Comparison of ENCODE assay signal across 1 cellular context in the genomic region with DNA sequence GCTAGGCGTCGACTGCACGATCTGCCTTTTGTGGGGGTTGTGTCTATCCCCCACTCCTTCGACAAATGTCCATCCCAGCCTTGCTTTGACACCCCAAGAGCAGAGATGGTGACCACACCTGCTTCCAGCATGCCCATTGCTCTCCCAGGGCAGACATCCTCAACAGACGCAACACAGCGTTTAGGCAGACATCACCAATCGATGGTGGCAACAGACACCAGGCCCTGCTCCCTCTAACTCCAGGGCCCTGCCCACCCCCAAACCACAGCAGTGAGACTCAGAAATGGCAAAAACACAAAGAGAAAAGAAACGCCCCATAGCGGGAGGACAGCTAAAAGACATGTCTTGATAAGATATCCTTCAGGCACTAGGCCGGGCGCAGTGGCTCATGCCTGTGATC.
TF ChIP-seq lines count a peak whose summit lies in the region.

No MANE protein-coding gene starts in this region.

TF ChIP-seq in GM23338, 12 proteins besides CTCF, POLR2A, EP300 and RAD21 (continued from another document):
- TF ChIP-seq, protein P1, sequence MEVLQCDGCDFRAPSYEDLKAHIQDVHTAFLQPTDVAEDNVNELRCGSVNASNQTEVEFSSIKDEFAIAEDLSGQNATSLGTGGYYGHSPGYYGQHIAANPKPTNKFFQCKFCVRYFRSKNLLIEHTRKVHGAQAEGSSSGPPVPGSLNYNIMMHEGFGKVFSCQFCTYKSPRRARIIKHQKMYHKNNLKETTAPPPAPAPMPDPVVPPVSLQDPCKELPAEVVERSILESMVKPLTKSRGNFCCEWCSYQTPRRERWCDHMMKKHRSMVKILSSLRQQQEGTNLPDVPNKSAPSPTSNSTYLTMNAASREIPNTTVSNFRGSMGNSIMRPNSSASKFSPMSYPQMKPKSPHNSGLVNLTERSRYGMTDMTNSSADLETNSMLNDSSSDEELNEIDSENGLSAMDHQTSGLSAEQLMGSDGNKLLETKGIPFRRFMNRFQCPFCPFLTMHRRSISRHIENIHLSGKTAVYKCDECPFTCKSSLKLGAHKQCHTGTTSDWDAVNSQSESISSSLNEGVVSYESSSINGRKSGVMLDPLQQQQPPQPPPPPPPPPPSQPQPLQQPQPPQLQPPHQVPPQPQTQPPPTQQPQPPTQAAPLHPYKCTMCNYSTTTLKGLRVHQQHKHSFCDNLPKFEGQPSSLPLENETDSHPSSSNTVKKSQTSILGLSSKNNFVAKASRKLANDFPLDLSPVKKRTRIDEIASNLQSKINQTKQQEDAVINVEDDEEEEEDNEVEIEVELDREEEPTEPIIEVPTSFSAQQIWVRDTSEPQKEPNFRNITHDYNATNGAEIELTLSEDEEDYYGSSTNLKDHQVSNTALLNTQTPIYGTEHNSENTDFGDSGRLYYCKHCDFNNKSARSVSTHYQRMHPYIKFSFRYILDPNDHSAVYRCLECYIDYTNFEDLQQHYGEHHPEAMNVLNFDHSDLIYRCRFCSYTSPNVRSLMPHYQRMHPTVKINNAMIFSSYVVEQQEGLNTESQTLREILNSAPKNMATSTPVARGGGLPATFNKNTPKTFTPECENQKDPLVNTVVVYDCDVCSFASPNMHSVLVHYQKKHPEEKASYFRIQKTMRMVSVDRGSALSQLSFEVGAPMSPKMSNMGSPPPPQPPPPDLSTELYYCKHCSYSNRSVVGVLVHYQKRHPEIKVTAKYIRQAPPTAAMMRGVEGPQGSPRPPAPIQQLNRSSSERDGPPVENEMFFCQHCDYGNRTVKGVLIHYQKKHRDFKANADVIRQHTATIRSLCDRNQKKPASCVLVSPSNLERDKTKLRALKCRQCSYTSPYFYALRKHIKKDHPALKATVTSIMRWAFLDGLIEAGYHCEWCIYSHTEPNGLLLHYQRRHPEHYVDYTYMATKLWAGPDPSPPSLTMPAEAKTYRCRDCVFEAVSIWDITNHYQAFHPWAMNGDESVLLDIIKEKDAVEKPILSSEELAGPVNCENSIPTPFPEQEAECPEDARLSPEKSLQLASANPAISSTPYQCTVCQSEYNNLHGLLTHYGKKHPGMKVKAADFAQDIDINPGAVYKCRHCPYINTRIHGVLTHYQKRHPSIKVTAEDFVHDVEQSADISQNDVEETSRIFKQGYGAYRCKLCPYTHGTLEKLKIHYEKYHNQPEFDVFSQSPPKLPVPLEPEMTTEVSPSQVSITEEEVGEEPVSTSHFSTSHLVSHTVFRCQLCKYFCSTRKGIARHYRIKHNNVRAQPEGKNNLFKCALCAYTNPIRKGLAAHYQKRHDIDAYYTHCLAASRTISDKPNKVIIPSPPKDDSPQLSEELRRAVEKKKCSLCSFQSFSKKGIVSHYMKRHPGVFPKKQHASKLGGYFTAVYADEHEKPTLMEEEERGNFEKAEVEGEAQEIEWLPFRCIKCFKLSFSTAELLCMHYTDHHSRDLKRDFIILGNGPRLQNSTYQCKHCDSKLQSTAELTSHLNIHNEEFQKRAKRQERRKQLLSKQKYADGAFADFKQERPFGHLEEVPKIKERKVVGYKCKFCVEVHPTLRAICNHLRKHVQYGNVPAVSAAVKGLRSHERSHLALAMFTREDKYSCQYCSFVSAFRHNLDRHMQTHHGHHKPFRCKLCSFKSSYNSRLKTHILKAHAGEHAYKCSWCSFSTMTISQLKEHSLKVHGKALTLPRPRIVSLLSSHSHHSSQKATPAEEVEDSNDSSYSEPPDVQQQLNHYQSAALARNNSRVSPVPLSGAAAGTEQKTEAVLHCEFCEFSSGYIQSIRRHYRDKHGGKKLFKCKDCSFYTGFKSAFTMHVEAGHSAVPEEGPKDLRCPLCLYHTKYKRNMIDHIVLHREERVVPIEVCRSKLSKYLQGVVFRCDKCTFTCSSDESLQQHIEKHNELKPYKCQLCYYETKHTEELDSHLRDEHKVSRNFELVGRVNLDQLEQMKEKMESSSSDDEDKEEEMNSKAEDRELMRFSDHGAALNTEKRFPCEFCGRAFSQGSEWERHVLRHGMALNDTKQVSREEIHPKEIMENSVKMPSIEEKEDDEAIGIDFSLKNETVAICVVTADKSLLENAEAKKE (CRISPR knock-in tag; IDR thresholded peaks at IDR 0.05): no peak
- no peak for TF ChIP-seq POLR2AphosphoS5 (IDR thresholded peaks at IDR 0.05; ENCODE audit: low read depth)
- TF ChIP-seq, protein P2, sequence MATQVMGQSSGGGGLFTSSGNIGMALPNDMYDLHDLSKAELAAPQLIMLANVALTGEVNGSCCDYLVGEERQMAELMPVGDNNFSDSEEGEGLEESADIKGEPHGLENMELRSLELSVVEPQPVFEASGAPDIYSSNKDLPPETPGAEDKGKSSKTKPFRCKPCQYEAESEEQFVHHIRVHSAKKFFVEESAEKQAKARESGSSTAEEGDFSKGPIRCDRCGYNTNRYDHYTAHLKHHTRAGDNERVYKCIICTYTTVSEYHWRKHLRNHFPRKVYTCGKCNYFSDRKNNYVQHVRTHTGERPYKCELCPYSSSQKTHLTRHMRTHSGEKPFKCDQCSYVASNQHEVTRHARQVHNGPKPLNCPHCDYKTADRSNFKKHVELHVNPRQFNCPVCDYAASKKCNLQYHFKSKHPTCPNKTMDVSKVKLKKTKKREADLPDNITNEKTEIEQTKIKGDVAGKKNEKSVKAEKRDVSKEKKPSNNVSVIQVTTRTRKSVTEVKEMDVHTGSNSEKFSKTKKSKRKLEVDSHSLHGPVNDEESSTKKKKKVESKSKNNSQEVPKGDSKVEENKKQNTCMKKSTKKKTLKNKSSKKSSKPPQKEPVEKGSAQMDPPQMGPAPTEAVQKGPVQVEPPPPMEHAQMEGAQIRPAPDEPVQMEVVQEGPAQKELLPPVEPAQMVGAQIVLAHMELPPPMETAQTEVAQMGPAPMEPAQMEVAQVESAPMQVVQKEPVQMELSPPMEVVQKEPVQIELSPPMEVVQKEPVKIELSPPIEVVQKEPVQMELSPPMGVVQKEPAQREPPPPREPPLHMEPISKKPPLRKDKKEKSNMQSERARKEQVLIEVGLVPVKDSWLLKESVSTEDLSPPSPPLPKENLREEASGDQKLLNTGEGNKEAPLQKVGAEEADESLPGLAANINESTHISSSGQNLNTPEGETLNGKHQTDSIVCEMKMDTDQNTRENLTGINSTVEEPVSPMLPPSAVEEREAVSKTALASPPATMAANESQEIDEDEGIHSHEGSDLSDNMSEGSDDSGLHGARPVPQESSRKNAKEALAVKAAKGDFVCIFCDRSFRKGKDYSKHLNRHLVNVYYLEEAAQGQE (IDR thresholded peaks at IDR 0.05; ENCODE audit: unreplicated experiment): no peak
- TF ChIP-seq JUNB (IDR thresholded peaks at IDR 0.05; ENCODE audit: unreplicated experiment): no peak
- TF ChIP-seq EZH2phosphoT487 (IDR thresholded peaks at IDR 0.05; ENCODE audit: unreplicated experiment): no peak
- TF ChIP-seq, protein P3, sequence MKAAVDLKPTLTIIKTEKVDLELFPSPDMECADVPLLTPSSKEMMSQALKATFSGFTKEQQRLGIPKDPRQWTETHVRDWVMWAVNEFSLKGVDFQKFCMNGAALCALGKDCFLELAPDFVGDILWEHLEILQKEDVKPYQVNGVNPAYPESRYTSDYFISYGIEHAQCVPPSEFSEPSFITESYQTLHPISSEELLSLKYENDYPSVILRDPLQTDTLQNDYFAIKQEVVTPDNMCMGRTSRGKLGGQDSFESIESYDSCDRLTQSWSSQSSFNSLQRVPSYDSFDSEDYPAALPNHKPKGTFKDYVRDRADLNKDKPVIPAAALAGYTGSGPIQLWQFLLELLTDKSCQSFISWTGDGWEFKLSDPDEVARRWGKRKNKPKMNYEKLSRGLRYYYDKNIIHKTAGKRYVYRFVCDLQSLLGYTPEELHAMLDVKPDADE (IDR thresholded peaks at IDR 0.05): no peak
- TF ChIP-seq ZNF331 (CRISPR knock-in tag; IDR thresholded peaks at IDR 0.05; ENCODE audit: low read depth): no peak
- TF ChIP-seq CREB1 (CRISPR knock-in tag; IDR thresholded peaks at IDR 0.05; ENCODE audit: low read depth): no peak
- no peak for TF ChIP-seq ZNF114 (CRISPR knock-in tag; IDR thresholded peaks at IDR 0.05)
- TF ChIP-seq STAT1 (IDR thresholded peaks at IDR 0.05; ENCODE audit: unreplicated experiment): no peak
